1 cellular context compared by ENCODE assay signal in the genomic region with DNA sequence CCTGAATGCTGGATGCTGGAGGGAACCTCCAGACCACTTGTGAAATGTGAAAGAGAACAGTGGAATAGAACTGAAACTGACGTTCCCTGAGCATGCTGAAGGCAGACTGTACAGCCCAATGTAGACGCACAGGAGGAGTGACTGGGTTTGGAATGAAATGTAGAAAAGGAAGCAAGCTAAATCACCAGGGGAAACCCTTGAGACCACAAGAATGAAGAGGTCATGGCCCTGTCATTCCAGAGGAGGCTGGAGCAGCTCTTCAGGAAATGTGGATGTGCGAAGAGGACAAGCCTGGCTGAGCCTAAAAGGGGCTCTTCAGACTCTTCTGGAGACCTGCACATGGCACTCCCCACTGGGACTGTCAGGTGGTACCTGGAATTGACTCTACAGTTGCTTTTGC.
TF ChIP-seq lines count a peak whose summit lies in the region.

No MANE protein-coding gene starts in this region.

TF ChIP-seq in SK-N-SH, 30 proteins besides CTCF, POLR2A, EP300 and RAD21 (continued from another document):
- TF ChIP-seq, protein P1, sequence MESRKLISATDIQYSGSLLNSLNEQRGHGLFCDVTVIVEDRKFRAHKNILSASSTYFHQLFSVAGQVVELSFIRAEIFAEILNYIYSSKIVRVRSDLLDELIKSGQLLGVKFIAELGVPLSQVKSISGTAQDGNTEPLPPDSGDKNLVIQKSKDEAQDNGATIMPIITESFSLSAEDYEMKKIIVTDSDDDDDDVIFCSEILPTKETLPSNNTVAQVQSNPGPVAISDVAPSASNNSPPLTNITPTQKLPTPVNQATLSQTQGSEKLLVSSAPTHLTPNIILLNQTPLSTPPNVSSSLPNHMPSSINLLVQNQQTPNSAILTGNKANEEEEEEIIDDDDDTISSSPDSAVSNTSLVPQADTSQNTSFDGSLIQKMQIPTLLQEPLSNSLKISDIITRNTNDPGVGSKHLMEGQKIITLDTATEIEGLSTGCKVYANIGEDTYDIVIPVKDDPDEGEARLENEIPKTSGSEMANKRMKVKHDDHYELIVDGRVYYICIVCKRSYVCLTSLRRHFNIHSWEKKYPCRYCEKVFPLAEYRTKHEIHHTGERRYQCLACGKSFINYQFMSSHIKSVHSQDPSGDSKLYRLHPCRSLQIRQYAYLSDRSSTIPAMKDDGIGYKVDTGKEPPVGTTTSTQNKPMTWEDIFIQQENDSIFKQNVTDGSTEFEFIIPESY (IDR thresholded peaks at IDR 0.05; ENCODE audit: borderline replicate concordance, low read depth): no peak
- TF ChIP-seq SIN3A (IDR thresholded peaks at IDR 0.05; ENCODE audit: borderline replicate concordance, low read depth, low read length) (no peak), JUND (IDR thresholded peaks at IDR 0.05) (no peak), CHD2 (IDR thresholded peaks at IDR 0.05; ENCODE audit: low read length, partially characterized antibody) (no peak), GATA2 (CRISPR knock-in tag; IDR thresholded peaks at IDR 0.05) (no peak), NRF1 (IDR thresholded peaks at IDR 0.05; ENCODE audit: low read depth, low read length) (no peak), TEAD4 (IDR thresholded peaks at IDR 0.05; ENCODE audit: borderline replicate concordance, insufficient read depth) (peak; percentile 64; the same call in 1 of the 2 replicates), ELF1 (IDR thresholded peaks at IDR 0.05) (no peak), FOXM1 (IDR thresholded peaks at IDR 0.05; ENCODE audit: low read depth) (no peak), EZH2phosphoT487 (IDR thresholded peaks at IDR 0.05; ENCODE audit: borderline replicate concordance, low read depth) (no peak), GABPA (IDR thresholded peaks at IDR 0.05; ENCODE audit: low read depth) (no peak), MEF2A (IDR thresholded peaks at IDR 0.05; ENCODE audit: borderline replicate concordance, low read depth) (no peak), RCOR1 (IDR thresholded peaks at IDR 0.05; ENCODE audit: low read length) (no peak), RFX5 (IDR thresholded peaks at IDR 0.05; ENCODE audit: low read length) (no peak)
- TF ChIP-seq, protein P2, sequence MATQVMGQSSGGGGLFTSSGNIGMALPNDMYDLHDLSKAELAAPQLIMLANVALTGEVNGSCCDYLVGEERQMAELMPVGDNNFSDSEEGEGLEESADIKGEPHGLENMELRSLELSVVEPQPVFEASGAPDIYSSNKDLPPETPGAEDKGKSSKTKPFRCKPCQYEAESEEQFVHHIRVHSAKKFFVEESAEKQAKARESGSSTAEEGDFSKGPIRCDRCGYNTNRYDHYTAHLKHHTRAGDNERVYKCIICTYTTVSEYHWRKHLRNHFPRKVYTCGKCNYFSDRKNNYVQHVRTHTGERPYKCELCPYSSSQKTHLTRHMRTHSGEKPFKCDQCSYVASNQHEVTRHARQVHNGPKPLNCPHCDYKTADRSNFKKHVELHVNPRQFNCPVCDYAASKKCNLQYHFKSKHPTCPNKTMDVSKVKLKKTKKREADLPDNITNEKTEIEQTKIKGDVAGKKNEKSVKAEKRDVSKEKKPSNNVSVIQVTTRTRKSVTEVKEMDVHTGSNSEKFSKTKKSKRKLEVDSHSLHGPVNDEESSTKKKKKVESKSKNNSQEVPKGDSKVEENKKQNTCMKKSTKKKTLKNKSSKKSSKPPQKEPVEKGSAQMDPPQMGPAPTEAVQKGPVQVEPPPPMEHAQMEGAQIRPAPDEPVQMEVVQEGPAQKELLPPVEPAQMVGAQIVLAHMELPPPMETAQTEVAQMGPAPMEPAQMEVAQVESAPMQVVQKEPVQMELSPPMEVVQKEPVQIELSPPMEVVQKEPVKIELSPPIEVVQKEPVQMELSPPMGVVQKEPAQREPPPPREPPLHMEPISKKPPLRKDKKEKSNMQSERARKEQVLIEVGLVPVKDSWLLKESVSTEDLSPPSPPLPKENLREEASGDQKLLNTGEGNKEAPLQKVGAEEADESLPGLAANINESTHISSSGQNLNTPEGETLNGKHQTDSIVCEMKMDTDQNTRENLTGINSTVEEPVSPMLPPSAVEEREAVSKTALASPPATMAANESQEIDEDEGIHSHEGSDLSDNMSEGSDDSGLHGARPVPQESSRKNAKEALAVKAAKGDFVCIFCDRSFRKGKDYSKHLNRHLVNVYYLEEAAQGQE (IDR thresholded peaks at IDR 0.05; ENCODE audit: low read depth, low read length): no peak
